Comparison of ENCODE assay signal across 9 cellular contexts in the genomic region with DNA sequence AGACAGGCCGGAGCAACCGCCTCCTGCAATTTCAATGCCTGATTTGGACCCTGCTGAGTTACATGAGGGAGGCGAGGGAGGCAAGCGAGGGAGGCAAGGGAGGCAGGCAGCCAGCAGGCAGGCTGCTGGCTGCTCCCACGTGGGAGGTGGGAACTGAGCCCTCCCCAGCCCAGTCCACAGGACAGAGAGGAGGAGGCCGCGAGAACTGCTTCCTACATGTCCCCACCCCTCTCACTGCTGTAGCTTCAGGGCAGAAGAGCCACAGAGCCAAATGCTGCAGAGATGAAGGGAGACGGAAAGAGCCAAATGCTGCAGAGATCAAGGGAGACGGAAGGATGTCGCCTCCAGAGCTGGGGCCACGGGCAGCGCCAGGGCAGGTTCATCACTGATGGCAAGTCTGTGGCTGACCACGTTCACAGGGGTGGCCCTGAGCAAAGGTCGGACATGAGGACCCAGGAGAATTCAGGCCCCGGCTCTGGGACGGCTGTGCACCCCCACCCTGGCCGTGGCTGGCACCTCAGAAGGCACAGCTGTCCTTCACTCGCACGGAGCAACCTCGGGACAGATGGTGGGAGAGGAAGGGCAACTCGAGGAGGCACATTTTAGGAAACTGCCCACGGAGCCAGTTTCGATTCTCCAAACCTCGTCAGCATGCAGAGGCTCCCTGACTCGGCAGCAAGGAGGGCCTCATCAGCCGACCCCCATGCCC. TPM values are rescaled to one million over a fixed set of nuclear protein-coding genes. Genes with fewer than 3 reads are reported as not detected.
DNase-seq lines count a peak whose midpoint lies in the region; ATAC-seq, FAIRE-seq and TF ChIP-seq lines count a peak whose summit lies in the region.
"Had no signal": no experiment of that assay in that cellular context is flagged by ENCODE, and none has a peak within 500 bp of the region (broad histone marks: within the 10 kb centered on the region; RNA-seq: fewer than 3 reads in every experiment).

No MANE protein-coding gene starts in this region.

- H3K18ac ChIP-seq in IMR-90 (ENCODE audit: low read depth, low read length), result no peak overlapping the region

- 60% methylated on average over 8 of the region's 26 CpGs; no CpG with 5 or more reads in 1 of the 2 experiments for WGBS in IMR-90 (ENCODE audit: extremely low coverage in 2 of 2, insufficient read length in 1 of 2), 2 experiments

- intact Hi-C loops in IMR-90 (cut with micrococcal nuclease) (no loop called here), left ventricle myocardium inferior (cut with micrococcal nuclease) (no loop called here), sciatic nerve (cut with DNase I) (no loop called here), Calu3 (cut with micrococcal nuclease; ENCODE audit: unreplicated experiment) (no loop called here)

- H3K4me3 Mint-ChIP-seq in neural progenitor cell (no peak overlapping the region), Calu3 (ENCODE audit: low read depth, unreplicated experiment) (no peak overlapping the region)

- no peak overlapping the region for H3K23ac ChIP-seq in IMR-90 (ENCODE audit: low read depth, low read length)

- H2BK20ac ChIP-seq in IMR-90 (ENCODE audit: low read depth, low read length), result no peak overlapping the region

- no peaks in the 10 kb centered on the region for H3F3A ChIP-seq in neural progenitor cell (ENCODE audit: low read depth)

- H4K20me1 ChIP-seq in IMR-90 (ENCODE audit: insufficient read depth, low read length), result no peaks in the 10 kb centered on the region
- peaks cover 7% of the 10 kb centered on the region for H4K20me1 ChIP-seq in neural progenitor cell (ENCODE audit: low read depth)

- H3K27ac ChIP-seq in IMR-90 (ENCODE audit: insufficient read depth, low read length) (no peak overlapping the region), left ventricle myocardium inferior (replicated peaks) (peak overlapping the region; percentile 94), neural progenitor cell (no peak overlapping the region)
- H3K27ac ChIP-seq: neutrophil had no signal

- H3K9me1 ChIP-seq in IMR-90 (ENCODE audit: insufficient read depth, low read length), result no peaks in the 10 kb centered on the region

- no peak overlapping the region for H2AK5ac ChIP-seq in IMR-90 (ENCODE audit: low read depth, low read length)

- in situ Hi-C loops in IMR-90 (cut with MboI; ENCODE audit: low sequenced_read_pairs), result no loop called here

- FAIRE-seq in GM19239 (lab: Jason Lieb, UNC), result no peak

- BruUV-seq in IMR-90 (replicated peaks; lab: Mats Ljungman, UMichigan) (no TSS peak), Calu3 (replicated peaks; lab: Mats Ljungman, UMichigan) (no TSS peak)

- H2AFZ ChIP-seq in IMR-90 (replicated peaks; ENCODE audit: low read length, poor library complexity), result peak overlapping the region; percentile 48
- no peak overlapping the region for H2AFZ ChIP-seq in neural progenitor cell (replicated peaks)

- H3K4me3 ChIP-seq in IMR-90 (ENCODE audit: insufficient read depth, low read depth, low read length) (no peak overlapping the region), left ventricle myocardium inferior (peak overlapping the region; percentile 69), neural progenitor cell (no peak overlapping the region)

- no peaks in the 10 kb centered on the region for H3K9me3 ChIP-seq in IMR-90 (ENCODE audit: control insufficient read depth, insufficient read depth, low read length)
- H3K9me3 ChIP-seq in left ventricle myocardium inferior (replicated peaks), result no peaks in the 10 kb centered on the region
- H3K9me3 ChIP-seq in neural progenitor cell (ENCODE audit: low read depth), result no peaks in the 10 kb centered on the region
- H3K9me3 ChIP-seq: neutrophil had no signal

- H3K27me3 Mint-ChIP-seq in neural progenitor cell (ENCODE audit: insufficient read depth, low read depth), result peaks cover 8% of the 10 kb centered on the region
- no peaks in the 10 kb centered on the region for H3K27me3 Mint-ChIP-seq in Calu3 (ENCODE audit: unreplicated experiment)

- H3K36me3 ChIP-seq in IMR-90 (ENCODE audit: control insufficient read depth, insufficient read depth, low read length) (no peaks in the 10 kb centered on the region), left ventricle myocardium inferior (peaks cover 6% of the 10 kb centered on the region), neural progenitor cell (no peaks in the 10 kb centered on the region)
- H3K36me3 ChIP-seq: neutrophil had no signal

- TF ChIP-seq RAD21 in IMR-90 (IDR thresholded peaks at IDR 0.05; ENCODE audit: low read length), result no peak

- H2BK5ac ChIP-seq in IMR-90 (ENCODE audit: low read depth, low read length, poor library complexity, severe bottlenecking), result no peak overlapping the region

- H3K27ac Mint-ChIP-seq in neural progenitor cell, result no peak overlapping the region
- H3K27ac Mint-ChIP-seq in Calu3 (ENCODE audit: unreplicated experiment), result no peak overlapping the region

- no peaks in the 10 kb centered on the region for H3K79me2 ChIP-seq in neural progenitor cell (ENCODE audit: low read depth)

- no peak overlapping the region for H3K4ac ChIP-seq in IMR-90 (ENCODE audit: low read depth, low read length)

- TF ChIP-seq POLR2A in IMR-90 (IDR thresholded peaks at IDR 0.05; ENCODE audit: low read depth, low read length), result no peak

- no peak overlapping the region for H2BK120ac ChIP-seq in IMR-90 (ENCODE audit: low read depth, low read length)

- POLR2A ChIA-PET in IMR-90 (lab: Charles Lee; ENCODE audit: unreplicated experiment), result no interaction called here

- H3K79me1 ChIP-seq in IMR-90 (ENCODE audit: low read depth in 1 of 2, low read length in 2 of 2), result no peaks in the 10 kb centered on the region

- H3K4me2 ChIP-seq in IMR-90 (ENCODE audit: low read depth, low read length) (no peak overlapping the region), neural progenitor cell (no peak overlapping the region)

- H3K27me3 ChIP-seq in IMR-90 (ENCODE audit: control insufficient read depth, insufficient read depth, low read length) (peaks cover 25% of the 10 kb centered on the region; the same call in 1 of the 2 replicates), left ventricle myocardium inferior (ENCODE audit: low read depth) (peaks cover 12% of the 10 kb centered on the region), neural progenitor cell (peaks cover 13% of the 10 kb centered on the region)

- DNase-seq in IMR-90, result no peak
- DNase-seq in activated effector memory CD4-positive, alpha-beta T cell treated with anti-CD3 and anti-CD28 coated beads, Interleukin-2, amount 50 U/mL, for 16 hours, result peak; percentile 64
- peak; percentile 81 for DNase-seq in left ventricle myocardium inferior
- peak; percentile 73 for DNase-seq in sciatic nerve (ENCODE audit: low spot score)
- DNase-seq in NCI-H2029 treated with DMSO at 0.1 percent for 48 hours (lab: John Stamatoyannopoulos, UW), result no peak
- no peak for DNase-seq in GM19239 (ENCODE audit: insufficient read length, low spot score)
- no peak for DNase-seq in neural progenitor cell (ENCODE audit: low spot score)
- no peak for DNase-seq in Calu3

- H4K8ac ChIP-seq in IMR-90 (ENCODE audit: low read depth in 2 of 2, low read length in 2 of 2), result no peak overlapping the region

- H2BK15ac ChIP-seq in IMR-90 (ENCODE audit: low read depth, low read length), result no peak overlapping the region

- H3K56ac ChIP-seq in IMR-90 (ENCODE audit: extremely low read depth, insufficient read depth, low read length), result no peak overlapping the region

- ATAC-seq in IMR-90 (ENCODE audit: low read depth) (no peak), sciatic nerve (peak; percentile 69)

- H3K4me1 ChIP-seq in IMR-90 (ENCODE audit: control insufficient read depth, insufficient read depth, low read length) (peaks cover 3% of the 10 kb centered on the region; the same call in 1 of the 2 replicates), left ventricle myocardium inferior (peaks cover 38% of the 10 kb centered on the region), neural progenitor cell (peaks cover 14% of the 10 kb centered on the region)

- H3K4me1 Mint-ChIP-seq in neural progenitor cell (peaks cover 49% of the 10 kb centered on the region), Calu3 (ENCODE audit: low read depth, unreplicated experiment) (no peaks in the 10 kb centered on the region)

- H2AK9ac ChIP-seq in IMR-90 (replicated peaks; ENCODE audit: low read depth, low read length, poor library complexity), result no peak overlapping the region

- H3K9me3 Mint-ChIP-seq in neural progenitor cell, result peaks cover 2% of the 10 kb centered on the region
- no peaks in the 10 kb centered on the region for H3K9me3 Mint-ChIP-seq in Calu3 (ENCODE audit: low read depth, unreplicated experiment)

- CTCF ChIA-PET in IMR-90 (lab: Yijun Ruan, JAX) (no interaction called here), Calu3 (lab: Charles Lee) (no interaction called here)

- no peaks in the 10 kb centered on the region for H3K36me3 Mint-ChIP-seq in neural progenitor cell
- H3K36me3 Mint-ChIP-seq in Calu3 (ENCODE audit: insufficient read depth, unreplicated experiment), result no peaks in the 10 kb centered on the region

- TF ChIP-seq CTCF in IMR-90 (conservative IDR thresholded peaks at IDR 0.05; ENCODE audit: low read depth, low read length) (no peak), left ventricle myocardium inferior (IDR thresholded peaks at IDR 0.05; ENCODE audit: borderline replicate concordance) (no peak), neural progenitor cell (IDR thresholded peaks at IDR 0.05) (no peak), Calu3 (IDR thresholded peaks at IDR 0.05; ENCODE audit: unreplicated experiment) (no peak)

- no peak overlapping the region for H4K5ac ChIP-seq in IMR-90 (ENCODE audit: low read depth, low read length)

- no peak overlapping the region for H3K14ac ChIP-seq in IMR-90 (replicated peaks; ENCODE audit: low read depth, low read length)

- H3K9ac ChIP-seq in IMR-90 (ENCODE audit: low read depth, low read length), result no peak overlapping the region
- H3K9ac ChIP-seq in neural progenitor cell, result no peak overlapping the region

- dilution Hi-C loops in IMR-90 (cut with HindIII; ENCODE audit: low sequenced_read_pairs, unreplicated experiment), result no loop called here

- no peak overlapping the region for H4K91ac ChIP-seq in IMR-90 (ENCODE audit: insufficient read depth, low read depth, low read length)

TF ChIP-seq in IMR-90, 13 proteins besides CTCF, POLR2A, EP300 and RAD21 (continues in another document):
- no peak for TF ChIP-seq MAZ (IDR thresholded peaks at IDR 0.05; ENCODE audit: borderline replicate concordance, low read depth, low read length)
- TF ChIP-seq BHLHE40 (IDR thresholded peaks at IDR 0.05; ENCODE audit: low read depth, low read length), result no peak
- TF ChIP-seq RFX5 (IDR thresholded peaks at IDR 0.05; ENCODE audit: low read depth, low read length), result no peak
- no peak for TF ChIP-seq CEBPB (IDR thresholded peaks at IDR 0.05; ENCODE audit: low read depth, low read length)

RNA-seq across cellular contexts. Expression of a gene that starts 21.5 kb away (rescaled TPM):
- 0.83 and 1.8 TPM in 2 replicates for total RNA-seq in IMR-90 (2012; rRNA removed)
- 1.5 and 2.5 TPM in 2 replicates for polyA plus RNA-seq in IMR-90 (2012; rRNA removed)
- 2.3 and 3.8 TPM in 2 replicates for polyA plus RNA-seq in IMR-90 (2012; cell fraction: cytosol; rRNA removed)
- polyA plus RNA-seq in IMR-90 (2012; cell fraction: nucleus; rRNA removed; ENCODE audit: low replicate concordance), result 2.1 and 2.9 TPM in 2 replicates
- total RNA-seq in left ventricle myocardium inferior, result 4.0 TPM
- 19.0 TPM for total RNA-seq in sciatic nerve
- total RNA-seq in neural progenitor cell (ENCODE audit: low replicate concordance), result 7.5 TPM in 2 replicates
- total RNA-seq in Calu3 (2022), result 14.1 and 17.9 TPM in 2 replicates

Comparison
In these comparisons a context has a peak if more than half of its experiments do, and no peak if none do; other contexts are left out.
1. DNase-seq: peak in activated effector memory CD4-positive, alpha-beta T cell treated with anti-CD3 and anti-CD28 coated beads, Interleukin-2, amount 50 U/mL, for 16 hours (single experiment), left ventricle myocardium inferior (single experiment) and sciatic nerve (single experiment); none in IMR-90 (single experiment), NCI-H2029 treated with DMSO at 0.1 percent for 48 hours (single experiment), GM19239 (single experiment), neural progenitor cell (single experiment) and Calu3 (single experiment).